26 cellular contexts compared by ENCODE assay signal in the genomic region with DNA sequence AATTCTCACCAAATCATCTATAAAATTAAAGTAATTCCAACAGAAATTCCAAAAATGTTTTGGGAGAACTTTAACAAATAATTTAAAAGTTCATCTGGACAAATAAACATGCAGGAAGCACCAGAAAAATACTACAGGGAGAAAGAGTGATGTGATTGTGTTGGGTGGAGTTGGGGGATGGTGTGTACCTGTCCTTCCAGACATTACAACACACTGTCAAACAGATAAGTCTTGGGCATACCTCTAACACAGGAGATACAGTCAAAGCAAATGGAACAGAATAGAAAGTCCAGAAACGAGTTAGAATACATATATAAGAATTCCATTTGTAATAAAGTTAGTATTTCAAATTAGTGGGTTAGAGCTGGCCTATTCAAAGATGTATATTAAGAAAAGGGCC.
"Had no signal": no experiment of that assay in that cellular context is flagged by ENCODE, and none has a peak within 500 bp of the region (broad histone marks: within the 10 kb centered on the region; RNA-seq: fewer than 3 reads in every experiment).

No MANE protein-coding gene starts in this region.

- H3K9me3 ChIP-seq: adrenal gland, ascending aorta, esophagus squamous epithelium, gastroesophageal sphincter, mucosa of descending colon, stomach, transverse colon had no signal

- H3K27me3 ChIP-seq: adrenal gland, ascending aorta, brain microvascular endothelial cell, esophagus squamous epithelium, gastroesophageal sphincter, stomach, transverse colon had no signal

- H3K27ac Mint-ChIP-seq: activated CD4-positive, alpha-beta memory T cell treated with anti-CD3 and anti-CD28 coated beads, Interleukin-2, amount 10 ng/mL, durations not matched to agents 7 days and 5 days; activated CD8-positive, alpha-beta memory T cell treated with anti-CD3 and anti-CD28 coated beads, Interleukin-2, amount 10 ng/mL, durations not matched to agents 7 days and 5 days; activated naive CD8-positive, alpha-beta T cell; activated T-helper 1 cell treated with anti-CD3 and anti-CD28 coated beads, Interleukin-12 subunit alpha, Interleukin-12 subunit beta, Interleukin-2, Interleukin-4 antibody, amounts not matched to agents 30 ng/mL and 10 ng/mL and 1 ng/mL, durations not matched to agents 14 hours and 24 hours and 36 hours; nephron progenitor cell; stimulated activated memory B cell treated with anti-CD40 and anti-IgM and Interleukin-4, amounts not matched to agents 10 μg/mL and 1 μg/mL and 100 μg/mL, for 72 hours; T-helper 17 cell had no signal

- H3K4me3 ChIP-seq: adrenal gland, ascending aorta, esophagus squamous epithelium, gastroesophageal sphincter, mucosa of descending colon, stomach, transverse colon had no signal

- ATAC-seq: activated CD8-positive, alpha-beta memory T cell treated with anti-CD3 and anti-CD28 coated beads, Interleukin-2, amount 10 ng/mL, durations not matched to agents 7 days and 5 days; gastroesophageal sphincter; left cardiac atrium; mucosa of descending colon; sciatic nerve; stimulated activated memory B cell treated with anti-CD40 and anti-IgM and Interleukin-4, amounts not matched to agents 10 μg/mL and 1 μg/mL and 100 μg/mL, for 72 hours; T-helper 17 cell had no signal

- H3K36me3 ChIP-seq: adrenal gland, ascending aorta, brain microvascular endothelial cell, esophagus squamous epithelium, gastroesophageal sphincter, stomach, transverse colon had no signal

- H3K9me3 Mint-ChIP-seq: activated CD4-positive, alpha-beta memory T cell treated with anti-CD3 and anti-CD28 coated beads, Interleukin-2, amount 10 ng/mL, durations not matched to agents 7 days and 5 days; activated T-helper 1 cell treated with anti-CD3 and anti-CD28 coated beads, Interleukin-12 subunit alpha, Interleukin-12 subunit beta, Interleukin-2, Interleukin-4 antibody, amounts not matched to agents 30 ng/mL and 10 ng/mL and 1 ng/mL, durations not matched to agents 14 hours and 24 hours and 36 hours; nephron progenitor cell; stimulated activated memory B cell treated with anti-CD40 and anti-IgM and Interleukin-4, amounts not matched to agents 10 μg/mL and 1 μg/mL and 100 μg/mL, for 72 hours had no signal

- H3K27ac ChIP-seq: adrenal gland, ascending aorta, stomach, transverse colon had no signal

- H3K4me3 Mint-ChIP-seq: activated CD4-positive, alpha-beta memory T cell treated with anti-CD3 and anti-CD28 coated beads, Interleukin-2, amount 10 ng/mL, durations not matched to agents 7 days and 5 days; activated CD8-positive, alpha-beta memory T cell treated with anti-CD3 and anti-CD28 coated beads, Interleukin-2, amount 10 ng/mL, durations not matched to agents 7 days and 5 days; activated naive CD8-positive, alpha-beta T cell; activated T-helper 1 cell treated with anti-CD3 and anti-CD28 coated beads, Interleukin-12 subunit alpha, Interleukin-12 subunit beta, Interleukin-2, Interleukin-4 antibody, amounts not matched to agents 30 ng/mL and 10 ng/mL and 1 ng/mL, durations not matched to agents 14 hours and 24 hours and 36 hours; nephron progenitor cell; stimulated activated memory B cell treated with anti-CD40 and anti-IgM and Interleukin-4, amounts not matched to agents 10 μg/mL and 1 μg/mL and 100 μg/mL, for 72 hours; T-helper 17 cell had no signal

- H3K27me3 Mint-ChIP-seq: activated CD4-positive, alpha-beta memory T cell treated with anti-CD3 and anti-CD28 coated beads, Interleukin-2, amount 10 ng/mL, durations not matched to agents 7 days and 5 days; activated CD8-positive, alpha-beta memory T cell treated with anti-CD3 and anti-CD28 coated beads, Interleukin-2, amount 10 ng/mL, durations not matched to agents 7 days and 5 days; activated naive CD8-positive, alpha-beta T cell; stimulated activated memory B cell treated with anti-CD40 and anti-IgM and Interleukin-4, amounts not matched to agents 10 μg/mL and 1 μg/mL and 100 μg/mL, for 72 hours; T-helper 17 cell had no signal

- H3K4me1 ChIP-seq: ascending aorta had no signal

- DNase-seq: activated CD4-positive, alpha-beta memory T cell treated with anti-CD3 and anti-CD28 coated beads, Interleukin-2, amount 10 ng/mL, durations not matched to agents 7 days and 5 days; activated CD4-positive, alpha-beta T cell treated with anti-CD3 and anti-CD28 coated beads for 48 hours; activated CD8-positive, alpha-beta memory T cell treated with anti-CD3 and anti-CD28 coated beads, Interleukin-2, amount 10 ng/mL, durations not matched to agents 7 days and 5 days; activated gamma-delta T cell treated with Interleukin-2 at 50 U/mL for 16 hours; adrenal gland; brain microvascular endothelial cell; central memory CD4-positive, alpha-beta T cell; effector memory CD4-positive, alpha-beta T cell; esophagus squamous epithelium; head of caudate nucleus; left cardiac atrium; mesendoderm; mucosa of descending colon; nephron progenitor cell; posterior cingulate gyrus; small intestine; stimulated activated CD4-positive, alpha-beta T cell treated with anti-CD3 and anti-CD28 coated beads, Interleukin-15, amount 100 ng/mL, for 24 hours; stomach; T-helper 17 cell; transverse colon had no signal
